In genomic region chr3:80384811-80385210, GRCh38 we compare ENCODE assay signal across 28 cellular contexts.
"Had no signal": no experiment of that assay in that cellular context is flagged by ENCODE, and none has a peak within 500 bp of the region (broad histone marks: within the 10 kb centered on the region; RNA-seq: fewer than 3 reads in every experiment).

No MANE protein-coding gene starts in this region.

- H3K4me1 Mint-ChIP-seq: memory B cell; mesothelial cell of epicardium; naive B cell; neural crest cell; stimulated activated naive B cell treated with anti-CD40 and anti-IgM and Interleukin-4, amounts not matched to agents 10 μg/mL and 1 μg/mL and 100 μg/mL, for 72 hours; stimulated activated naive CD8-positive, alpha-beta T cell treated with anti-CD3 and anti-CD28 coated beads, Interleukin-15, amount 100 ng/mL, for 72 hours had no signal

- ATAC-seq: esophagus mucosa; gastrocnemius medialis; left lobe of liver; mucosa of descending colon; natural killer cell treated with Interleukin-12 subunit alpha and Interleukin-12 subunit beta and Interleukin-15 and Interleukin-18, amount 100 ng/mL, for 72 hours; right lobe of liver; stimulated activated naive B cell treated with anti-CD40 and anti-IgM and Interleukin-4, amounts not matched to agents 10 μg/mL and 1 μg/mL and 100 μg/mL, for 72 hours; stimulated activated naive CD8-positive, alpha-beta T cell treated with anti-CD3 and anti-CD28 coated beads, Interleukin-15, amount 100 ng/mL, for 72 hours; upper lobe of right lung had no signal

- H3K4me1 ChIP-seq: gastrocnemius medialis, parathyroid adenoma, right lobe of liver, suprapubic skin, transverse colon, upper lobe of right lung, uterus had no signal

- H3K9me3 ChIP-seq: gastrocnemius medialis, right lobe of liver, suprapubic skin, transverse colon, upper lobe of right lung, uterus had no signal

- H3K36me3 Mint-ChIP-seq: memory B cell; mesothelial cell of epicardium; naive B cell; stimulated activated naive B cell treated with anti-CD40 and anti-IgM and Interleukin-4, amounts not matched to agents 10 μg/mL and 1 μg/mL and 100 μg/mL, for 72 hours had no signal

- H3K4me3 Mint-ChIP-seq: memory B cell; mesothelial cell of epicardium; naive B cell; natural killer cell treated with Interleukin-12 subunit alpha and Interleukin-12 subunit beta and Interleukin-15 and Interleukin-18, amount 100 ng/mL, for 72 hours; neural crest cell; stimulated activated naive B cell treated with anti-CD40 and anti-IgM and Interleukin-4, amounts not matched to agents 10 μg/mL and 1 μg/mL and 100 μg/mL, for 72 hours; stimulated activated naive CD8-positive, alpha-beta T cell treated with anti-CD3 and anti-CD28 coated beads, Interleukin-15, amount 100 ng/mL, for 72 hours had no signal

- H3K4me3 ChIP-seq: dorsolateral prefrontal cortex, gastrocnemius medialis, lung, mucosa of descending colon, right lobe of liver, suprapubic skin, transverse colon, upper lobe of right lung, uterus had no signal

- H3K9ac ChIP-seq: parathyroid adenoma had no signal

- H3K27ac Mint-ChIP-seq: memory B cell; mesothelial cell of epicardium; naive B cell; natural killer cell treated with Interleukin-12 subunit alpha and Interleukin-12 subunit beta and Interleukin-15 and Interleukin-18, amount 100 ng/mL, for 72 hours; progenitor cell of endocrine pancreas; stimulated activated naive B cell treated with anti-CD40 and anti-IgM and Interleukin-4, amounts not matched to agents 10 μg/mL and 1 μg/mL and 100 μg/mL, for 72 hours; stimulated activated naive CD8-positive, alpha-beta T cell treated with anti-CD3 and anti-CD28 coated beads, Interleukin-15, amount 100 ng/mL, for 72 hours had no signal

- H3K79me2 ChIP-seq: parathyroid adenoma had no signal

- H3K27ac ChIP-seq: dorsolateral prefrontal cortex, epithelial cell of prostate, gastrocnemius medialis, parathyroid adenoma, right lobe of liver, suprapubic skin, transverse colon, upper lobe of right lung, uterus had no signal

- H2AFZ ChIP-seq: parathyroid adenoma had no signal

- DNase-seq: dorsolateral prefrontal cortex; effector CD4-positive, alpha-beta T cell; foreskin fibroblast; gastrocnemius medialis; head of caudate nucleus; kidney; mucosa of descending colon; naive B cell; right lobe of liver; small intestine; stimulated activated CD4-positive, alpha-beta T cell treated with anti-CD3 and anti-CD28 coated beads, Interleukin-15, amount 100 ng/mL, for 24 hours; stimulated activated CD4-positive, alpha-beta T cell treated with anti-CD3 and anti-CD28 coated beads, Interleukin-2, amount 100 ng/mL, for 48 hours; stimulated activated naive B cell treated with anti-CD40 and anti-IgM and Interleukin-4, amounts not matched to agents 10 μg/mL and 1 μg/mL and 100 μg/mL, for 72 hours; stimulated activated naive CD8-positive, alpha-beta T cell treated with anti-CD3 and anti-CD28 coated beads, Interleukin-15, amount 100 ng/mL, for 72 hours; transverse colon; upper lobe of right lung; uterus had no signal

- H3K27me3 Mint-ChIP-seq: memory B cell; naive B cell; natural killer cell treated with Interleukin-12 subunit alpha and Interleukin-12 subunit beta and Interleukin-15 and Interleukin-18, amount 100 ng/mL, for 72 hours; progenitor cell of endocrine pancreas; stimulated activated naive B cell treated with anti-CD40 and anti-IgM and Interleukin-4, amounts not matched to agents 10 μg/mL and 1 μg/mL and 100 μg/mL, for 72 hours; stimulated activated naive CD8-positive, alpha-beta T cell treated with anti-CD3 and anti-CD28 coated beads, Interleukin-15, amount 100 ng/mL, for 72 hours had no signal

- H3K36me3 ChIP-seq: gastrocnemius medialis, right lobe of liver, suprapubic skin, transverse colon, upper lobe of right lung, uterus had no signal

- H3K27me3 ChIP-seq: dorsolateral prefrontal cortex, gastrocnemius medialis, right lobe of liver, suprapubic skin, transverse colon, upper lobe of right lung, uterus had no signal
